8 cellular contexts compared by ENCODE assay signal in the genomic region with DNA sequence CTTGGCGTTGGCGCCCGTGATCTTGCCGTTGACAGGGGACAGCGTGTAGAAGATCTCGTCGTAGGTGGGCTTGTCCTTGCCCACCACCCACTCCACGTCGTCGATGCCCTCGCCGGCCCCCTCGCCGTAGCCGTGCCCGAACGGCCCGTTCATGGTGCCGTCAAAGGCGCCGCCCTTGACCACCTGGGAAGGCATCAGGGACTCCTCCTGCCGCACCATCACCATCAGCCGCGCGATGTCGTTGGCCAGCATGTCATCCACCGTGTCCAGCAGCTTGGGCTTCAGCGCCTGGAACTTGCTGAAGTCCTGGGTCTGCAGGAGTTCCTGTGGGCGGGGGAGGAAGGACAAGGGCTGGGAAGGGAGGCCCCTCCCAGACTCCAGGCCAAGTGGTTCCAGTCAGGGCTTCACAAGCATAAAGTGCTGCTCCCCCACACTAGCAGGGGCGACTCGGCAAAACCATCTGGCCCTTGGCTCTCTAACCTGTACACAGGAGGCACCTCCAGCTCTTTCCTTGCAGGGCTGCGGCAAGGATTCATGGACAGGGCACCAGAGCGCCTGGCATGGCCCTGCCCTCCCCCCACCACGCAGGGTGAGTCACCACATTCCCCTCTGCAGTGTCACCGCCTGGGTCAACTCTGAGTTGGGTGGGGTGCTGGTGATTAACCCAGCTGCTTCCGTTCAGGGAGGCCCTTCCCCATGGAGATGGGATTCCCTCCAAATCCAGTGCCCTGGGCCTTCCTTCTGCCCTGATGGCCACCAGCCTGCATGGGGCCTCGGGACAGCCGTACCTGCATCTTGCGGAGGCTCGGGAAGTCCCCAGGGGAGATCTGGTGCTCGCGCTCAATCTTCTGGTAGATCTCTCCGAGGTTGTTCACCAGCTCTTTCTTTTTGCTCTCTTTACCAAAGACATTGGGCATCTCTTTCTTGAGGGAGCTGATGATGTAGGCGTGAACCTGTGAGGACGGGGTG. TPM values are rescaled to one million over a fixed set of nuclear protein-coding genes. Genes with fewer than 3 reads are reported as not detected.
DNase-seq lines count a peak whose midpoint lies in the region; TF ChIP-seq lines count a peak whose summit lies in the region.

No MANE protein-coding gene starts in this region.

- peaks cover 19% of the 10 kb centered on the region for H3K4me1 ChIP-seq in BE2C

- TF ChIP-seq RAD21 in Ishikawa (IDR thresholded peaks at IDR 0.05; ENCODE audit: low read depth) = peak; percentile 38; the same call in 1 of the 2 replicates

- peaks cover 32% of the 10 kb centered on the region for H3K36me3 Mint-ChIP-seq in activated T-helper 1 cell treated with anti-CD3 and anti-CD28 coated beads, Interleukin-12 subunit alpha, Interleukin-12 subunit beta, Interleukin-2, Interleukin-4 antibody, amounts not matched to agents 30 ng/mL and 10 ng/mL and 1 ng/mL, durations not matched to agents 14 hours and 24 hours and 36 hours (ENCODE audit: low read depth)
- peaks cover 8% of the 10 kb centered on the region for H3K36me3 Mint-ChIP-seq in progenitor cell of endocrine pancreas (ENCODE audit: insufficient read depth)

- peak overlapping the region; percentile 66 for H3K27ac Mint-ChIP-seq in activated T-helper 1 cell treated with anti-CD3 and anti-CD28 coated beads, Interleukin-12 subunit alpha, Interleukin-12 subunit beta, Interleukin-2, Interleukin-4 antibody, amounts not matched to agents 30 ng/mL and 10 ng/mL and 1 ng/mL, durations not matched to agents 14 hours and 24 hours and 36 hours
- peak overlapping the region; percentile 84 for H3K27ac Mint-ChIP-seq in progenitor cell of endocrine pancreas

- H3K9me3 Mint-ChIP-seq in activated T-helper 1 cell treated with anti-CD3 and anti-CD28 coated beads, Interleukin-12 subunit alpha, Interleukin-12 subunit beta, Interleukin-2, Interleukin-4 antibody, amounts not matched to agents 30 ng/mL and 10 ng/mL and 1 ng/mL, durations not matched to agents 14 hours and 24 hours and 36 hours = no peaks in the 10 kb centered on the region
- H3K9me3 Mint-ChIP-seq in progenitor cell of endocrine pancreas (ENCODE audit: low read depth) = no peaks in the 10 kb centered on the region

- no peaks in the 10 kb centered on the region for H3K9me3 ChIP-seq in BE2C

- peak overlapping the region; percentile 37 for H3K4me3 Mint-ChIP-seq in activated T-helper 1 cell treated with anti-CD3 and anti-CD28 coated beads, Interleukin-12 subunit alpha, Interleukin-12 subunit beta, Interleukin-2, Interleukin-4 antibody, amounts not matched to agents 30 ng/mL and 10 ng/mL and 1 ng/mL, durations not matched to agents 14 hours and 24 hours and 36 hours
- H3K4me3 Mint-ChIP-seq in progenitor cell of endocrine pancreas (ENCODE audit: low read depth) = no peak overlapping the region

- intact Hi-C loops in activated T-helper 1 cell treated with anti-CD3 and anti-CD28 coated beads, Interleukin-12 subunit alpha, Interleukin-12 subunit beta, Interleukin-2, Interleukin-4 antibody, amounts not matched to agents 30 ng/mL and 10 ng/mL and 1 ng/mL, durations not matched to agents 14 hours and 24 hours and 36 hours (cut with micrococcal nuclease) = no loop called here

- peak; percentile 62 for DNase-seq in BE2C
- DNase-seq in activated T-helper 1 cell treated with anti-CD3 and anti-CD28 coated beads, Interleukin-12 subunit alpha, Interleukin-12 subunit beta, Interleukin-2, Interleukin-4 antibody, amounts not matched to agents 30 ng/mL and 10 ng/mL and 1 ng/mL, durations not matched to agents 14 hours and 24 hours and 36 hours (ENCODE audit: low spot score) = no peak
- DNase-seq in foreskin fibroblast = peak; percentile 97 to 99
- DNase-seq in progenitor cell of endocrine pancreas (ENCODE audit: low spot score, unreplicated experiment) = no peak
- DNase-seq in NCI-H2227 treated with DMSO at 0.1 percent for 48 hours (lab: John Stamatoyannopoulos, UW) = no peak
- no peak for DNase-seq in SHP77 treated with DMSO at 0.1 percent for 48 hours (lab: John Stamatoyannopoulos, UW)
- no peak for DNase-seq in DMS153 treated with DMSO at 0.1 percent for 48 hours (lab: John Stamatoyannopoulos, UW; ENCODE audit: unreplicated experiment)

- H3K4me1 Mint-ChIP-seq in activated T-helper 1 cell treated with anti-CD3 and anti-CD28 coated beads, Interleukin-12 subunit alpha, Interleukin-12 subunit beta, Interleukin-2, Interleukin-4 antibody, amounts not matched to agents 30 ng/mL and 10 ng/mL and 1 ng/mL, durations not matched to agents 14 hours and 24 hours and 36 hours (ENCODE audit: low read depth) = peaks cover 72% of the 10 kb centered on the region
- H3K4me1 Mint-ChIP-seq in progenitor cell of endocrine pancreas (ENCODE audit: low read depth) = no peaks in the 10 kb centered on the region

- TF ChIP-seq CTCF in BE2C (IDR thresholded peaks at IDR 0.05; ENCODE audit: low read depth, low read length) (no peak), foreskin fibroblast (IDR thresholded peaks at IDR 0.05; ENCODE audit: low read depth, low read length) (no peak), progenitor cell of endocrine pancreas (IDR thresholded peaks at IDR 0.05; ENCODE audit: unreplicated experiment) (no peak)

- no peaks in the 10 kb centered on the region for H3K27me3 Mint-ChIP-seq in activated T-helper 1 cell treated with anti-CD3 and anti-CD28 coated beads, Interleukin-12 subunit alpha, Interleukin-12 subunit beta, Interleukin-2, Interleukin-4 antibody, amounts not matched to agents 30 ng/mL and 10 ng/mL and 1 ng/mL, durations not matched to agents 14 hours and 24 hours and 36 hours (ENCODE audit: insufficient read depth)
- no peaks in the 10 kb centered on the region for H3K27me3 Mint-ChIP-seq in progenitor cell of endocrine pancreas

- H3K27me3 ChIP-seq in BE2C = no peaks in the 10 kb centered on the region

- H3K36me3 ChIP-seq in BE2C = peaks cover 4% of the 10 kb centered on the region; the same call in 1 of the 2 replicates

- H3K4me3 ChIP-seq in BE2C (ENCODE audit: low read depth, low read length) (no peak overlapping the region), foreskin fibroblast (ENCODE audit: low read depth in 1 of 2, low read length in 2 of 2) (no peak overlapping the region)

- TF ChIP-seq EP300 in Ishikawa (IDR thresholded peaks at IDR 0.05; ENCODE audit: borderline replicate concordance) = peak; percentile 90

TF ChIP-seq in Ishikawa, 13 proteins besides CTCF, POLR2A, EP300 and RAD21 (continues in another document):
- no peak for TF ChIP-seq CREB1 (IDR thresholded peaks at IDR 0.05; ENCODE audit: low read depth)
- 0 out of 2 replicates have a peak, but pooled peaks have one; percentile 45 for TF ChIP-seq ZBTB7A (IDR thresholded peaks at IDR 0.05; ENCODE audit: low read depth)
- TF ChIP-seq EGR1 (IDR thresholded peaks at IDR 0.05) = no peak
- peak; percentile 87 for TF ChIP-seq NFIC (IDR thresholded peaks at IDR 0.05)
- TF ChIP-seq TEAD4 (IDR thresholded peaks at IDR 0.05) = peak; percentile 99
- TF ChIP-seq, protein P1, sequence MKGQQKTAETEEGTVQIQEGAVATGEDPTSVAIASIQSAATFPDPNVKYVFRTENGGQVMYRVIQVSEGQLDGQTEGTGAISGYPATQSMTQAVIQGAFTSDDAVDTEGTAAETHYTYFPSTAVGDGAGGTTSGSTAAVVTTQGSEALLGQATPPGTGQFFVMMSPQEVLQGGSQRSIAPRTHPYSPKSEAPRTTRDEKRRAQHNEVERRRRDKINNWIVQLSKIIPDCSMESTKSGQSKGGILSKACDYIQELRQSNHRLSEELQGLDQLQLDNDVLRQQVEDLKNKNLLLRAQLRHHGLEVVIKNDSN (IDR thresholded peaks at IDR 0.05) = peak; percentile 45; the same call in 1 of the 2 replicates
- TF ChIP-seq CEBPB (IDR thresholded peaks at IDR 0.05) = peak; percentile 56; the same call in 1 of the 2 replicates
- peak; percentile 69; the same call in 1 of the 2 replicates for TF ChIP-seq FOXM1 (IDR thresholded peaks at IDR 0.05; ENCODE audit: borderline replicate concordance, low read depth)
- TF ChIP-seq, protein P2, sequence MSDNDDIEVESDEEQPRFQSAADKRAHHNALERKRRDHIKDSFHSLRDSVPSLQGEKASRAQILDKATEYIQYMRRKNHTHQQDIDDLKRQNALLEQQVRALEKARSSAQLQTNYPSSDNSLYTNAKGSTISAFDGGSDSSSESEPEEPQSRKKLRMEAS (IDR thresholded peaks at IDR 0.05) = peak; percentile 87
- peak; percentile 47 for TF ChIP-seq YY1 (IDR thresholded peaks at IDR 0.05; ENCODE audit: low read depth)

RNA-seq across cellular contexts. Expression of a gene that starts 10.4 kb away (rescaled TPM):
- 0.39 TPM for polyA plus RNA-seq in BE2C (2012; ENCODE audit: insufficient read depth, insufficient read length, low read depth)
- total RNA-seq in activated T-helper 1 cell treated with anti-CD3 and anti-CD28 coated beads, Interleukin-12 subunit alpha, Interleukin-12 subunit beta, Interleukin-2, Interleukin-4 antibody, amounts not matched to agents 30 ng/mL and 10 ng/mL and 1 ng/mL, durations not matched to agents 14 hours and 24 hours and 36 hours = 0.29 and 0.44 TPM in 2 replicates
- total RNA-seq in progenitor cell of endocrine pancreas = 20.1 and 21.1 TPM in 2 replicates

RNA-seq across cellular contexts. Expression of a gene that starts 23.6 kb away (rescaled TPM):
- 73.8 TPM for polyA plus RNA-seq in BE2C (2012; ENCODE audit: insufficient read depth, insufficient read length, low read depth)
- total RNA-seq in activated T-helper 1 cell treated with anti-CD3 and anti-CD28 coated beads, Interleukin-12 subunit alpha, Interleukin-12 subunit beta, Interleukin-2, Interleukin-4 antibody, amounts not matched to agents 30 ng/mL and 10 ng/mL and 1 ng/mL, durations not matched to agents 14 hours and 24 hours and 36 hours = 88.0 and 96.9 TPM in 2 replicates
- 55.0 and 57.2 TPM in 2 replicates for total RNA-seq in progenitor cell of endocrine pancreas

RNA-seq across cellular contexts. Expression of a gene that starts 44.5 kb away (rescaled TPM):
- polyA plus RNA-seq in BE2C (2012; ENCODE audit: insufficient read depth, insufficient read length, low read depth) = 45.7 TPM
- total RNA-seq in activated T-helper 1 cell treated with anti-CD3 and anti-CD28 coated beads, Interleukin-12 subunit alpha, Interleukin-12 subunit beta, Interleukin-2, Interleukin-4 antibody, amounts not matched to agents 30 ng/mL and 10 ng/mL and 1 ng/mL, durations not matched to agents 14 hours and 24 hours and 36 hours = 39.6 and 43.8 TPM in 2 replicates
- 54.6 and 61.5 TPM in 2 replicates for total RNA-seq in progenitor cell of endocrine pancreas

RNA-seq across cellular contexts. Expression of a gene that starts 51.8 kb away (rescaled TPM):
- polyA plus RNA-seq in BE2C (2012; ENCODE audit: insufficient read depth, insufficient read length, low read depth) = 12.6 TPM
- total RNA-seq in activated T-helper 1 cell treated with anti-CD3 and anti-CD28 coated beads, Interleukin-12 subunit alpha, Interleukin-12 subunit beta, Interleukin-2, Interleukin-4 antibody, amounts not matched to agents 30 ng/mL and 10 ng/mL and 1 ng/mL, durations not matched to agents 14 hours and 24 hours and 36 hours = 70.2 and 70.7 TPM in 2 replicates
- 12.7 and 13.3 TPM in 2 replicates for total RNA-seq in progenitor cell of endocrine pancreas

Comparison
In these comparisons a context has a peak if more than half of its experiments do, and no peak if none do; other contexts are left out.
1. DNase-seq: peak in BE2C (single experiment) and foreskin fibroblast (2 of 2); none in activated T-helper 1 cell treated with anti-CD3 and anti-CD28 coated beads, Interleukin-12 subunit alpha, Interleukin-12 subunit beta, Interleukin-2, Interleukin-4 antibody, amounts not matched to agents 30 ng/mL and 10 ng/mL and 1 ng/mL, durations not matched to agents 14 hours and 24 hours and 36 hours (single experiment), progenitor cell of endocrine pancreas (single experiment), NCI-H2227 treated with DMSO at 0.1 percent for 48 hours (single experiment), SHP77 treated with DMSO at 0.1 percent for 48 hours (single experiment) and DMS153 treated with DMSO at 0.1 percent for 48 hours (single experiment).
2. RNA of a gene that starts 10.4 kb away (total RNA-seq): 20.1 to 21.1 TPM in progenitor cell of endocrine pancreas; 0.29 to 0.44 TPM in activated T-helper 1 cell treated with anti-CD3 and anti-CD28 coated beads, Interleukin-12 subunit alpha, Interleukin-12 subunit beta, Interleukin-2, Interleukin-4 antibody, amounts not matched to agents 30 ng/mL and 10 ng/mL and 1 ng/mL, durations not matched to agents 14 hours and 24 hours and 36 hours; every median in the first group is over 10 times any median in the second.